ENCODE assay signal across 1 cellular context in genomic region chr9:114909657-114910056, GRCh38.
TF ChIP-seq lines count a peak whose summit lies in the region.

No MANE protein-coding gene starts in this region.

TF ChIP-seq in WTC11, 78 proteins besides CTCF, POLR2A, EP300 and RAD21 (continued from another document):
- TF ChIP-seq, protein P1, sequence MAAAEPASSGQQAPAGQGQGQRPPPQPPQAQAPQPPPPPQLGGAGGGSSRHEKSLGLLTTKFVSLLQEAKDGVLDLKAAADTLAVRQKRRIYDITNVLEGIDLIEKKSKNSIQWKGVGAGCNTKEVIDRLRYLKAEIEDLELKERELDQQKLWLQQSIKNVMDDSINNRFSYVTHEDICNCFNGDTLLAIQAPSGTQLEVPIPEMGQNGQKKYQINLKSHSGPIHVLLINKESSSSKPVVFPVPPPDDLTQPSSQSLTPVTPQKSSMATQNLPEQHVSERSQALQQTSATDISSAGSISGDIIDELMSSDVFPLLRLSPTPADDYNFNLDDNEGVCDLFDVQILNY (CRISPR knock-in tag; IDR thresholded peaks at IDR 0.05) = no peak
- TF ChIP-seq, protein P2, sequence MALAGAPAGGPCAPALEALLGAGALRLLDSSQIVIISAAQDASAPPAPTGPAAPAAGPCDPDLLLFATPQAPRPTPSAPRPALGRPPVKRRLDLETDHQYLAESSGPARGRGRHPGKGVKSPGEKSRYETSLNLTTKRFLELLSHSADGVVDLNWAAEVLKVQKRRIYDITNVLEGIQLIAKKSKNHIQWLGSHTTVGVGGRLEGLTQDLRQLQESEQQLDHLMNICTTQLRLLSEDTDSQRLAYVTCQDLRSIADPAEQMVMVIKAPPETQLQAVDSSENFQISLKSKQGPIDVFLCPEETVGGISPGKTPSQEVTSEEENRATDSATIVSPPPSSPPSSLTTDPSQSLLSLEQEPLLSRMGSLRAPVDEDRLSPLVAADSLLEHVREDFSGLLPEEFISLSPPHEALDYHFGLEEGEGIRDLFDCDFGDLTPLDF (CRISPR knock-in tag; IDR thresholded peaks at IDR 0.05) = no peak
- TF ChIP-seq CREM (CRISPR knock-in tag; IDR thresholded peaks at IDR 0.05) = no peak
- TF ChIP-seq, protein P3, sequence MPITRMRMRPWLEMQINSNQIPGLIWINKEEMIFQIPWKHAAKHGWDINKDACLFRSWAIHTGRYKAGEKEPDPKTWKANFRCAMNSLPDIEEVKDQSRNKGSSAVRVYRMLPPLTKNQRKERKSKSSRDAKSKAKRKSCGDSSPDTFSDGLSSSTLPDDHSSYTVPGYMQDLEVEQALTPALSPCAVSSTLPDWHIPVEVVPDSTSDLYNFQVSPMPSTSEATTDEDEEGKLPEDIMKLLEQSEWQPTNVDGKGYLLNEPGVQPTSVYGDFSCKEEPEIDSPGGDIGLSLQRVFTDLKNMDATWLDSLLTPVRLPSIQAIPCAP (CRISPR knock-in tag; IDR thresholded peaks at IDR 0.05) = no peak
- TF ChIP-seq, protein P4, sequence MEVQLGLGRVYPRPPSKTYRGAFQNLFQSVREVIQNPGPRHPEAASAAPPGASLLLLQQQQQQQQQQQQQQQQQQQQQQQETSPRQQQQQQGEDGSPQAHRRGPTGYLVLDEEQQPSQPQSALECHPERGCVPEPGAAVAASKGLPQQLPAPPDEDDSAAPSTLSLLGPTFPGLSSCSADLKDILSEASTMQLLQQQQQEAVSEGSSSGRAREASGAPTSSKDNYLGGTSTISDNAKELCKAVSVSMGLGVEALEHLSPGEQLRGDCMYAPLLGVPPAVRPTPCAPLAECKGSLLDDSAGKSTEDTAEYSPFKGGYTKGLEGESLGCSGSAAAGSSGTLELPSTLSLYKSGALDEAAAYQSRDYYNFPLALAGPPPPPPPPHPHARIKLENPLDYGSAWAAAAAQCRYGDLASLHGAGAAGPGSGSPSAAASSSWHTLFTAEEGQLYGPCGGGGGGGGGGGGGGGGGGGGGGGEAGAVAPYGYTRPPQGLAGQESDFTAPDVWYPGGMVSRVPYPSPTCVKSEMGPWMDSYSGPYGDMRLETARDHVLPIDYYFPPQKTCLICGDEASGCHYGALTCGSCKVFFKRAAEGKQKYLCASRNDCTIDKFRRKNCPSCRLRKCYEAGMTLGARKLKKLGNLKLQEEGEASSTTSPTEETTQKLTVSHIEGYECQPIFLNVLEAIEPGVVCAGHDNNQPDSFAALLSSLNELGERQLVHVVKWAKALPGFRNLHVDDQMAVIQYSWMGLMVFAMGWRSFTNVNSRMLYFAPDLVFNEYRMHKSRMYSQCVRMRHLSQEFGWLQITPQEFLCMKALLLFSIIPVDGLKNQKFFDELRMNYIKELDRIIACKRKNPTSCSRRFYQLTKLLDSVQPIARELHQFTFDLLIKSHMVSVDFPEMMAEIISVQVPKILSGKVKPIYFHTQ (CRISPR knock-in tag; IDR thresholded peaks at IDR 0.05) = no peak
- no peak for TF ChIP-seq TEAD1 (CRISPR knock-in tag; IDR thresholded peaks at IDR 0.05)
- TF ChIP-seq ZNF232 (CRISPR knock-in tag; IDR thresholded peaks at IDR 0.05) = no peak
- TF ChIP-seq CREB1 (CRISPR knock-in tag; IDR thresholded peaks at IDR 0.05) = no peak
- no peak for TF ChIP-seq ZNF671 (CRISPR knock-in tag; IDR thresholded peaks at IDR 0.05)
TF ChIP-seq in WTC11: peak in this region for 0.
